In the genomic region with DNA sequence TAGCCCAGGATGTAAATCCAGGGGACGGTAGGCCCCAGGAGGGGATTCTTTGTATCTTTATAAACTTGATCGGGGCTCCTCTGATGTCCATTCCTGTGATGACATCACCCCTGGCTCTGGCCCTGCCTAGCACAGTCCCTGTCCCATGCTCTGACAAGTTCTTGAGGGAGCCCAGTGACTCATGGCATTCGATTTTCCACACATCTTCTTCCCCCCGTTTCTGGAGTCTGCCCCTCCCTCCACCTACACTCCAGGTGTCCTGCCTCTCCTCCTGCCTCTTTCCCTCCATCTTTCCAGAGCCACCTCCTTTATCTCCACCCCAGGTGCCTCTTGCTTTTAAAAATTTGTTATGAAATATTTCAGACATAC, we compare ENCODE assay signal across 26 cellular contexts.
DNase-seq lines count a peak whose midpoint lies in the region; ATAC-seq, FAIRE-seq and TF ChIP-seq lines count a peak whose summit lies in the region.
"Had no signal": no experiment of that assay in that cellular context is flagged by ENCODE, and none has a peak within 500 bp of the region (broad histone marks: within the 10 kb centered on the region; RNA-seq: fewer than 3 reads in every experiment).

No MANE protein-coding gene starts in this region.

- no peak overlapping the region for H3K18ac ChIP-seq in trophoblast cell (ENCODE audit: low read length)

- H4K91ac ChIP-seq in trophoblast cell (ENCODE audit: low read depth, low read length), result no peak overlapping the region

- intact Hi-C loops in HepG2 (cut with micrococcal nuclease; ENCODE audit: unreplicated experiment), result no loop called here

- FAIRE-seq in bronchial epithelial cell (lab: Jason Lieb, UNC), result no peak
- no peak for FAIRE-seq in HepG2 (lab: Jason Lieb, UNC)
- FAIRE-seq: A204.1, GM12878, H1 had no signal

- ATAC-seq in HepG2, result no peak
- ATAC-seq: GM12878, Panc1 had no signal

- H3K27me3 ChIP-seq in bronchial epithelial cell (ENCODE audit: control insufficient read depth, insufficient read depth, low read length) (no peaks in the 10 kb centered on the region), HepG2 (ENCODE audit: control insufficient read depth in 1 of 2, insufficient read depth in 2 of 2, low read length in 2 of 2) (peaks cover 2 to 29% of the 10 kb centered on the region in 2 experiments; a peak in 3 of 5 replicates), trophoblast cell (ENCODE audit: insufficient read depth, low read length) (no peaks in the 10 kb centered on the region)
- H3K27me3 ChIP-seq: BLaER1 had no signal

- TF ChIP-seq RAD21 in HepG2 (CRISPR knock-in tag; IDR thresholded peaks at IDR 0.05), result no peak

- no peak overlapping the region for H3K14ac ChIP-seq in trophoblast cell (ENCODE audit: low read length)

- no peaks in the 10 kb centered on the region for H3K79me1 ChIP-seq in trophoblast cell (ENCODE audit: low read length)

- BruUV-seq in HepG2 (replicated peaks; lab: Mats Ljungman, UMichigan), result no TSS peak

- 9% methylated on average over 4 of the region's 4 CpGs for WGBS in HepG2 (ENCODE audit: low lambda C conversion rate)
- WGBS in trophoblast cell (ENCODE audit: extremely low coverage, insufficient coverage, insufficient read length), result no CpG with 5 or more reads among the region's 4 CpGs

- POLR2A ChIA-PET in RWPE1 (lab: Yijun Ruan, JAX; ENCODE audit: low non-redundant PET) (no interaction called here), HepG2 (lab: Yijun Ruan, JAX) (no interaction called here)

- no peak overlapping the region for H2BK5ac ChIP-seq in trophoblast cell (ENCODE audit: low read depth, low read length, poor library complexity)

- H4K12ac ChIP-seq in trophoblast cell (ENCODE audit: low read depth, low read length), result no peak overlapping the region

- TF ChIP-seq POLR2A in HepG2 (IDR thresholded peaks at IDR 0.05; ENCODE audit: insufficient read depth in 1 of 2, low read depth in 2 of 2, low read length in 2 of 2), result no peak

- H3K4me3 ChIP-seq in bronchial epithelial cell (ENCODE audit: low read depth, low read length) (no peak overlapping the region), HepG2 (replicated peaks in 1 of 3; ENCODE audit: insufficient read depth in 1 of 3, low read depth in 2 of 3, low read length in 3 of 3) (no peak overlapping the region), trophoblast cell (ENCODE audit: low read depth, low read length) (no peak overlapping the region)
- H3K4me3 ChIP-seq: BLaER1, GM12878, SK-N-MC had no signal

- TF ChIP-seq CTCF in RWPE1 (conservative IDR thresholded peaks at IDR 0.05; ENCODE audit: low read depth), result no peak
- no peak for TF ChIP-seq CTCF in bronchial epithelial cell (IDR thresholded peaks at IDR 0.05; ENCODE audit: insufficient read depth, low read length, severe bottlenecking)
- no peak for TF ChIP-seq CTCF in HepG2 (CRISPR knock-in tag; IDR thresholded peaks at IDR 0.05)

- no peak overlapping the region for H3K4ac ChIP-seq in trophoblast cell (ENCODE audit: low read depth, low read length)

- H3K79me2 ChIP-seq in HepG2 (ENCODE audit: insufficient read depth, low read length), result no peaks in the 10 kb centered on the region
- no peaks in the 10 kb centered on the region for H3K79me2 ChIP-seq in trophoblast cell (ENCODE audit: control insufficient read depth, insufficient read depth, low read length, poor library complexity)

- H4K8ac ChIP-seq in trophoblast cell (ENCODE audit: low read depth, low read length), result no peak overlapping the region

- H3K4me2 ChIP-seq in HepG2 (ENCODE audit: low read depth, low read length) (no peak overlapping the region), trophoblast cell (ENCODE audit: low read length) (no peak overlapping the region)
- H3K4me2 ChIP-seq: BLaER1, KMS-11 had no signal

- no peaks in the 10 kb centered on the region for H3K36me3 ChIP-seq in bronchial epithelial cell (ENCODE audit: control insufficient read depth, insufficient read depth, low read length)
- no peaks in the 10 kb centered on the region for H3K36me3 ChIP-seq in HepG2 (replicated peaks in 1 of 2; ENCODE audit: control insufficient read depth in 1 of 2, insufficient read depth in 2 of 2, low read length in 2 of 2)
- H3K36me3 ChIP-seq in trophoblast cell (ENCODE audit: control insufficient read depth in 1 of 2, insufficient read depth in 2 of 2, low read length in 2 of 2), result no peaks in the 10 kb centered on the region
- H3K36me3 ChIP-seq: BLaER1 had no signal

- no peak overlapping the region for H3K23ac ChIP-seq in trophoblast cell (ENCODE audit: low read length)

- H4K20me1 ChIP-seq in HepG2 (ENCODE audit: insufficient read depth, low read length), result no peaks in the 10 kb centered on the region
- H4K20me1 ChIP-seq: BLaER1 had no signal

- no peak overlapping the region for H2AK5ac ChIP-seq in trophoblast cell (ENCODE audit: low read length)

- H3K9me3 ChIP-seq in HepG2 (ENCODE audit: low read length) (no peaks in the 10 kb centered on the region), trophoblast cell (ENCODE audit: insufficient read depth, low read depth, low read length) (no peaks in the 10 kb centered on the region)
- H3K9me3 ChIP-seq: BLaER1 had no signal

- H3K4me1 ChIP-seq in HepG2 (ENCODE audit: insufficient read depth, low read length) (no peaks in the 10 kb centered on the region), trophoblast cell (ENCODE audit: control insufficient read depth in 1 of 2, insufficient read depth in 2 of 2, low read length in 2 of 2) (no peaks in the 10 kb centered on the region)

- CTCF ChIA-PET in RWPE1 (lab: Yijun Ruan, JAX), result no interaction called here
- CTCF ChIA-PET in HepG2 (lab: Yijun Ruan, JAX; ENCODE audit: low intra/inter-chr PET ratio, low total read pairs), result no interaction called here

- H3K27ac ChIP-seq in RWPE1 (no peak overlapping the region), HepG2 (ENCODE audit: extremely low read length, insufficient read depth, low read length) (no peak overlapping the region), trophoblast cell (ENCODE audit: low read depth, low read length) (no peak overlapping the region)
- H3K27ac ChIP-seq: BLaER1, KMS-11, SK-N-MC had no signal

- no peak for TF ChIP-seq EP300 in HepG2 (IDR thresholded peaks at IDR 0.05; ENCODE audit: low read depth in 2 of 2, low read length in 2 of 2)
- TF ChIP-seq EP300 in HepG2 (CRISPR knock-in tag; IDR thresholded peaks at IDR 0.05; ENCODE audit: borderline replicate concordance), result no peak

- DNase-seq in EL, result peak; percentile 6
- DNase-seq in RWPE1 (ENCODE audit: low spot score), result peak; percentile 2
- peak; percentile 67 for DNase-seq in bronchial epithelial cell (ENCODE audit: low read depth)
- DNase-seq in HepG2 (ENCODE audit: low spot score), result no peak
- no peak for DNase-seq in NK-92 (lab: John Stamatoyannopoulos, UW; ENCODE audit: unreplicated experiment)
- DNase-seq in trophoblast cell, result no peak
- no peak for DNase-seq in activated CD4-positive, CD25-positive, alpha-beta regulatory T cell (lab: John Stamatoyannopoulos, UW)
- no peak for DNase-seq in NCI-H510A treated with DMSO at 0.1 percent for 48 hours (lab: John Stamatoyannopoulos, UW)
- DNase-seq: CD4-positive, CD25-positive, alpha-beta regulatory T cell; DMS153; GDM1; HCEC 1CT; NCI-H1048; NCI-H1417; NCI-H1694; NCI-H2029 treated with DMSO at 0.1 percent for 48 hours; NCI-H2171; NCI-H526; SIG-M5 had no signal

- H3K9ac ChIP-seq in HepG2 (ENCODE audit: insufficient read depth, low read depth, low read length) (no peak overlapping the region), trophoblast cell (ENCODE audit: low read length) (no peak overlapping the region)
- H3K9ac ChIP-seq: BLaER1, KMS-11 had no signal

- H2AFZ ChIP-seq in HepG2 (ENCODE audit: low read length) (no peak overlapping the region), trophoblast cell (ENCODE audit: insufficient read depth, low read length, poor library complexity) (no peak overlapping the region)

- H2BK12ac ChIP-seq in trophoblast cell (ENCODE audit: low read length), result no peak overlapping the region

- in situ Hi-C loops in HepG2 (cut with HindIII; ENCODE audit: extremely low pct_ligation_motif_present, low pct_unique_long_range_greater_than_20kb), result no loop called here

- H2BK120ac ChIP-seq in trophoblast cell (ENCODE audit: insufficient read depth, low read length, poor library complexity), result no peak overlapping the region

TF ChIP-seq in HepG2, 621 proteins besides CTCF, POLR2A, EP300 and RAD21:
- peak; percentile 33; the same call in 1 of the 2 replicates for TF ChIP-seq ATF7 (IDR thresholded peaks at IDR 0.05)
- TF ChIP-seq ATF7 (CRISPR knock-in tag; IDR thresholded peaks at IDR 0.05), result no peak
- no peak for TF ChIP-seq ZNF709 (CRISPR knock-in tag; IDR thresholded peaks at IDR 0.05)
- TF ChIP-seq ZNF557 (CRISPR knock-in tag; IDR thresholded peaks at IDR 0.05), result no peak
- no peak for TF ChIP-seq ZNF850 (CRISPR knock-in tag; conservative IDR thresholded peaks at IDR 0.05)
- no peak for TF ChIP-seq RARG (CRISPR knock-in tag; IDR thresholded peaks at IDR 0.05; ENCODE audit: low read depth)
- TF ChIP-seq DR1 (CRISPR knock-in tag; IDR thresholded peaks at IDR 0.05), result no peak
- no peak for TF ChIP-seq FIP1L1 (IDR thresholded peaks at IDR 0.05; ENCODE audit: borderline replicate concordance, insufficient read depth, low read depth, low read length)
- 0 out of 2 replicates have a peak, but pooled peaks have one; percentile 2 for TF ChIP-seq CREB1 (IDR thresholded peaks at IDR 0.05)
- no peak for TF ChIP-seq CREB1 (CRISPR knock-in tag; IDR thresholded peaks at IDR 0.05)
TF ChIP-seq in HepG2: peak in this region for 2.

Comparison
In these comparisons a context has a peak if more than half of its experiments do, and no peak if none do; other contexts are left out.
1. DNase-seq: peak in EL (single experiment), RWPE1 (single experiment) and bronchial epithelial cell (single experiment); none in HepG2 (single experiment), NK-92 (single experiment), trophoblast cell (0 of 2), activated CD4-positive, CD25-positive, alpha-beta regulatory T cell (0 of 4) and NCI-H510A treated with DMSO at 0.1 percent for 48 hours (single experiment).